In genomic region chr4:40119344-40119743, GRCh38 we compare ENCODE assay signal across 13 cellular contexts.
DNase-seq lines count a peak whose midpoint lies in the region; ATAC-seq and TF ChIP-seq lines count a peak whose summit lies in the region.
"Had no signal": no experiment of that assay in that cellular context is flagged by ENCODE, and none has a peak within 500 bp of the region (broad histone marks: within the 10 kb centered on the region; RNA-seq: fewer than 3 reads in every experiment).

No MANE protein-coding gene starts in this region.

- peak overlapping the region; percentile 73 for H3K27ac Mint-ChIP-seq in central memory CD8-positive, alpha-beta T cell (ENCODE audit: low read depth)
- no peak overlapping the region for H3K27ac Mint-ChIP-seq in osteocyte (ENCODE audit: unreplicated experiment)

- H3K56ac ChIP-seq in mesendoderm (ENCODE audit: low read length) = no peak overlapping the region

- no peak overlapping the region for H2BK15ac ChIP-seq in mesendoderm (replicated peaks; ENCODE audit: low read depth)

- H3K4me3 Mint-ChIP-seq in central memory CD8-positive, alpha-beta T cell = no peak overlapping the region
- no peak overlapping the region for H3K4me3 Mint-ChIP-seq in osteocyte (ENCODE audit: unreplicated experiment)
- H3K4me3 Mint-ChIP-seq: CD8-positive, alpha-beta memory T cell had no signal

- H3K79me2 ChIP-seq in mesendoderm (ENCODE audit: control insufficient read depth, insufficient read depth, low read length) = no peaks in the 10 kb centered on the region

- H2BK5ac ChIP-seq in mesendoderm (ENCODE audit: low read length) = no peak overlapping the region

- no peak overlapping the region for H3K23ac ChIP-seq in mesendoderm (ENCODE audit: low read length)

- no peak overlapping the region for H4K5ac ChIP-seq in mesendoderm (ENCODE audit: low read length)

- H3K4me3 ChIP-seq in HUES48 (ENCODE audit: low read depth, low read length) (peak overlapping the region; percentile 40; the same call in 1 of the 2 replicates), mesendoderm (ENCODE audit: low read length) (no peak overlapping the region)
- H3K4me3 ChIP-seq: A549, K562 had no signal

- H3K4me1 ChIP-seq in HUES48 (ENCODE audit: control insufficient read depth, insufficient read depth, low read length) (peaks cover 33% of the 10 kb centered on the region), mesendoderm (ENCODE audit: control insufficient read depth, low read depth, low read length) (no peaks in the 10 kb centered on the region)
- H3K4me1 ChIP-seq: BE2C had no signal

- H2BK120ac ChIP-seq in mesendoderm (ENCODE audit: low read depth, low read length) = no peak overlapping the region

- TF ChIP-seq CTCF in osteocyte (IDR thresholded peaks at IDR 0.05) = no peak

- peaks cover 9% of the 10 kb centered on the region for H3K36me3 Mint-ChIP-seq in central memory CD8-positive, alpha-beta T cell (ENCODE audit: insufficient read depth)
- H3K36me3 Mint-ChIP-seq in osteocyte (ENCODE audit: unreplicated experiment) = peaks cover 18% of the 10 kb centered on the region

- H3K4me1 Mint-ChIP-seq in central memory CD8-positive, alpha-beta T cell = no peaks in the 10 kb centered on the region
- H3K4me1 Mint-ChIP-seq in osteocyte (ENCODE audit: unreplicated experiment) = peaks cover 12% of the 10 kb centered on the region

- H3K36me3 ChIP-seq in HUES48 (ENCODE audit: control insufficient read depth, insufficient read depth, low read length) (peaks cover 56% of the 10 kb centered on the region), mesendoderm (ENCODE audit: control insufficient read depth, insufficient read depth, low read length) (no peaks in the 10 kb centered on the region)
- H3K36me3 ChIP-seq: BE2C had no signal

- H3K18ac ChIP-seq in mesendoderm (ENCODE audit: low read length) = no peak overlapping the region

- no peaks in the 10 kb centered on the region for H3K9me3 ChIP-seq in HUES48 (ENCODE audit: control insufficient read depth, insufficient read depth, low read length)
- H3K9me3 ChIP-seq: A549, BE2C had no signal

- H3K27me3 ChIP-seq in HUES48 (ENCODE audit: control insufficient read depth, insufficient read depth, low read length) (no peaks in the 10 kb centered on the region), mesendoderm (ENCODE audit: insufficient read depth, low read length, poor library complexity) (no peaks in the 10 kb centered on the region)
- H3K27me3 ChIP-seq: BE2C had no signal

- WGBS in mesendoderm (ENCODE audit: extremely low coverage, insufficient coverage, low lambda C conversion rate) = no CpG with 5 or more reads among the region's 3 CpGs

- peak overlapping the region; percentile 73 for H3K27ac ChIP-seq in HUES48 (ENCODE audit: low read depth, low read length)
- no peak overlapping the region for H3K27ac ChIP-seq in mesendoderm (ENCODE audit: low read depth, low read length)
- H3K27ac ChIP-seq: A549, C4-2B had no signal

- no peak overlapping the region for H3K4ac ChIP-seq in mesendoderm (ENCODE audit: low read depth, low read length)

- H3K4me2 ChIP-seq in mesendoderm (ENCODE audit: low read length) = no peak overlapping the region
- H3K4me2 ChIP-seq: A549 had no signal

- no peaks in the 10 kb centered on the region for H3K27me3 Mint-ChIP-seq in central memory CD8-positive, alpha-beta T cell
- no peaks in the 10 kb centered on the region for H3K27me3 Mint-ChIP-seq in osteocyte (ENCODE audit: unreplicated experiment)
- H3K27me3 Mint-ChIP-seq: CD8-positive, alpha-beta memory T cell had no signal

- no peak overlapping the region for H4K8ac ChIP-seq in mesendoderm (ENCODE audit: low read depth, low read length)

- no peak for DNase-seq in central memory CD8-positive, alpha-beta T cell (ENCODE audit: low spot score in 2 of 2)
- DNase-seq in mesendoderm (peak; percentile 19), osteocyte (ENCODE audit: extremely low spot score, unreplicated experiment) (no peak)
- DNase-seq: BE2C; CD8-positive, alpha-beta memory T cell; DMS53; GF-D8 had no signal

- H3K9ac ChIP-seq in HUES48 (ENCODE audit: low read depth, low read length) (no peak overlapping the region; the same call in 1 of the 2 replicates), mesendoderm (ENCODE audit: low read length) (no peak overlapping the region)

- H3K79me1 ChIP-seq in mesendoderm (ENCODE audit: low read length) = no peaks in the 10 kb centered on the region

- H2AK5ac ChIP-seq in mesendoderm (ENCODE audit: low read length) = no peak overlapping the region

- H3K9me3 Mint-ChIP-seq in central memory CD8-positive, alpha-beta T cell = no peaks in the 10 kb centered on the region
- no peaks in the 10 kb centered on the region for H3K9me3 Mint-ChIP-seq in osteocyte (ENCODE audit: unreplicated experiment)
- H3K9me3 Mint-ChIP-seq: CD8-positive, alpha-beta memory T cell had no signal

- ATAC-seq in central memory CD8-positive, alpha-beta T cell (replicated peaks; ENCODE audit: extremely low read depth, poor library complexity, severe bottlenecking) = no peak
- ATAC-seq in GM18867 (IDR thresholded peaks at IDR 0.05; ENCODE audit: unreplicated experiment) = no peak
- no peak for ATAC-seq in HG03571 (IDR thresholded peaks at IDR 0.05; ENCODE audit: unreplicated experiment)
- ATAC-seq: A549, K562 had no signal
